8 cellular contexts compared by ENCODE assay signal in the genomic region with DNA sequence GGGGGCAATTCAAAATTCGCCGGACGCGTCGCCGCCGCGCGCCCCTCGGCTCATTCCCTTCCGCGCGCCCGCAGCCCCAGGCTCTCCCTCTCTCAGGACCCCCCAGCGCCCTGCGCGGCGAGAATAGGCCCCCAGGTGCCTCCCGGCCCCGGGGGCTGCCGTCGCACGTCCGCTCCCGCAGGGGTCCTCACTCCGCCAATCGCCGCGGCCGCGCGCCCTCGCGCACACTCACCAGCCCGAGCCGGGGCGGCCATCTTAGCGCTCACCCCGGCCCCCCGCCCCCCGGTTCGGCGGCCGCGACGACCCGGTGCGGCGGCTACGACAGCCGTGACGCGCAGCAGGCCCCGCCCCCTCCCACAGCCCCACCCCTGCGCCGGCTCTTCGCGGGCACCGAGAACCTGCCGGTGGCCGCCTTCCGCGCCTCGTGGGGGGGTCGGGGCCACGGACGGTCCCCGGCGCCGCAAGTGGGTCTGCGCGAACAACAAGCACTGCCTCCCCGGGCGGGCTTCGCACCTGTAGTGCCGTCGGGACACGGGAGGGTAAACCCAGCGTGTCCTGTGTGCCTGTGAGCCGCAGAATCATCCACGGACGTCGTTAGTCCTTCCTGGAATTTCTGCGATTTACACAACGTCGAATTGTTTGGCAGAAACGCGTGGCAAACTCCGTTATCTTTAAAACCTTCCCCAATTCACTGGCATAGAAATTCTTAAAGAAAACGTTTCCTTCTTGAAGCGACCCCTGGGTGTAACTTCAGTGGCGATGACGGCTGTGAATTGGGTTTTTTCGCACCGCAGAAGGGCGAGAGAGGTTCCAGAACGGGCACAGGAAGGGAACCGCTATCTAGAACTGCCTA. TPM values are rescaled to one million over a fixed set of nuclear protein-coding genes. Genes with fewer than 3 reads are reported as not detected.
A peak's percentile ranks its signal among the peaks of the same experiment; 100 is the strongest.
DNase-seq lines count a peak whose midpoint lies in the region; ATAC-seq and TF ChIP-seq lines count a peak whose summit lies in the region.

No MANE protein-coding gene starts in this region.

- peak; percentile 88 for ATAC-seq in omental fat pad (ENCODE audit: low FRiP score)
- ATAC-seq in HG02610 (IDR thresholded peaks at IDR 0.05; ENCODE audit: unreplicated experiment): no peak
- ATAC-seq in HG03025 (IDR thresholded peaks at IDR 0.05; ENCODE audit: low FRiP score, unreplicated experiment): no peak

- TF ChIP-seq POLR2A in suprapubic skin (IDR thresholded peaks at IDR 0.05): peak in 1 of 2 donors; percentile 54

- H3K27ac ChIP-seq in suprapubic skin: peak overlapping the region; percentile 72

- WGBS in suprapubic skin: 13% methylated on average over 28 of the region's 98 CpGs

- TF ChIP-seq CTCF in omental fat pad (IDR thresholded peaks at IDR 0.05) (no peak), suprapubic skin (IDR thresholded peaks at IDR 0.05) (no peak)

- H3K36me3 ChIP-seq in suprapubic skin: no peaks in the 10 kb centered on the region

- no peaks in the 10 kb centered on the region for H3K9me3 ChIP-seq in suprapubic skin

- peaks cover 3% of the 10 kb centered on the region for H3K27me3 ChIP-seq in suprapubic skin

- TF ChIP-seq EP300 in suprapubic skin (IDR thresholded peaks at IDR 0.05): no peak

- peak overlapping the region; percentile 70 for H3K4me3 ChIP-seq in suprapubic skin

- peaks cover 7% of the 10 kb centered on the region for H3K4me1 ChIP-seq in suprapubic skin

- DNase-seq in ELF-1 (ENCODE audit: low read depth, low spot score) (peak; percentile 54), NCI-H748 (lab: John Stamatoyannopoulos, UW; ENCODE audit: unreplicated experiment) (peak; percentile 64), germinal center (ENCODE audit: low spot score) (peak; percentile 87), omental fat pad (ENCODE audit: low spot score) (no peak), suprapubic skin (ENCODE audit: low spot score in 2 of 2) (peak in 1 of 2 donors; percentile 71)
- DNase-seq in activated effector memory CD4-positive, alpha-beta T cell treated with anti-CD3 and anti-CD28 coated beads, Interleukin-2, amount 50 U/mL, for 16 hours: peak; percentile 87

RNA-seq across cellular contexts. Expression of a gene that starts 2.5 kb away (rescaled TPM):
- total RNA-seq in omental fat pad (1 to 10 TPM; 1.3 to 4.7 (median 4.0) TPM), suprapubic skin (1 to 10 TPM in 2 of 4 donors, under 1 TPM in 2; 0.31 to 2.6 (median 0.89) TPM)
